Comparison of ENCODE assay signal across 2 cellular contexts in the genomic region with DNA sequence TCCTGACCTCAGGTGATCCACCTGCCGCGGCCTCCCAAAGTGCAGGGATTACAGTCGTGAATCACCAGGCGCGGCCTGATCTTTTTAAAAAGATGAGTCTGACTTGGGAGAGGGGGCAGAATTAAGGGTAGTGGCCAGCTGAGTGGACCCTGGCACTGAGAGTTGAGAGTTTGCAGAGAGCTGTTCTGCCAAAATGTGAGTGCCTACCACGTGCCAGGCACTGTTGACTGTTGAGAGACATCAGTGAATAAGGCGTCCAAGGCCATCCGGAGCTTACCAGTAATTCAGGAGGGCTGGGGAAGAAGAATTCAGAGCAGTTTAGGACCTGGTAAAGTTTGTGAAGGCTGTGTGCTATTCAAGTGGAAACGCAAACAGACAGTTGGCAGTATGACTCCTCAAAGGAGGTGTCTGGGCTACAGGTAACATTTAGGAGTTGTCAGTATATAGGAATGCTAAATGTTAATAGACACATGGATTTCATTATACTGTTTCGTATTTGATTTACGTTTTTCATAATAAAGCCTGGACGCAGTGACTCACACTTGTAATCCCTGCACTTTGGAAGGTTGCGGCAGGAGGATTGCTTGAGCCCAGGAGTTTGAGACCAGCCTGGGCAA.
A peak's percentile ranks its signal among the peaks of the same experiment; 100 is the strongest.
TF ChIP-seq lines count a peak whose summit lies in the region.

No MANE protein-coding gene starts in this region.

TF ChIP-seq in K562, 482 proteins besides CTCF, POLR2A, EP300 and RAD21:
- TF ChIP-seq NCOA2 (IDR thresholded peaks at IDR 0.05; ENCODE audit: partially characterized antibody in 2 of 2) (no peak), MEF2A (IDR thresholded peaks at IDR 0.05; ENCODE audit: control insufficient read depth, low read depth, low read length) (no peak), MED1 (CRISPR knock-in tag; IDR thresholded peaks at IDR 0.05; ENCODE audit: borderline replicate concordance) (no peak), MAFF (IDR thresholded peaks at IDR 0.05; ENCODE audit: low read length) (no peak), CBX3 (IDR thresholded peaks at IDR 0.05; ENCODE audit: borderline replicate concordance in 1 of 2, low read length in 2 of 2) (no peak), PCBP1 (IDR thresholded peaks at IDR 0.05; ENCODE audit: low read depth, low read length, poor library complexity, severe bottlenecking) (no peak), ZNF124 (CRISPR knock-in tag; IDR thresholded peaks at IDR 0.05) (no peak), NR2C2 (CRISPR knock-in tag; IDR thresholded peaks at IDR 0.05) (no peak), NR2C2 (tag; IDR thresholded peaks at IDR 0.05) (no peak), POLR2H (tag; IDR thresholded peaks at IDR 0.05; ENCODE audit: low read depth) (no peak), PYGO2 (tag; IDR thresholded peaks at IDR 0.05) (no peak)
- TF ChIP-seq, protein P1, sequence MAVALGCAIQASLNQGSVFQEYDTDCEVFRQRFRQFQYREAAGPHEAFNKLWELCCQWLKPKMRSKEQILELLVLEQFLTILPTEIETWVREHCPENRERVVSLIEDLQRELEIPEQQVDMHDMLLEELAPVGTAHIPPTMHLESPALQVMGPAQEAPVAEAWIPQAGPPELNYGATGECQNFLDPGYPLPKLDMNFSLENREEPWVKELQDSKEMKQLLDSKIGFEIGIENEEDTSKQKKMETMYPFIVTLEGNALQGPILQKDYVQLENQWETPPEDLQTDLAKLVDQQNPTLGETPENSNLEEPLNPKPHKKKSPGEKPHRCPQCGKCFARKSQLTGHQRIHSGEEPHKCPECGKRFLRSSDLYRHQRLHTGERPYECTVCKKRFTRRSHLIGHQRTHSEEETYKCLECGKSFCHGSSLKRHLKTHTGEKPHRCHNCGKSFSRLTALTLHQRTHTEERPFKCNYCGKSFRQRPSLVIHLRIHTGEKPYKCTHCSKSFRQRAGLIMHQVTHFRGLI (CRISPR knock-in tag; IDR thresholded peaks at IDR 0.05), result no peak

TF ChIP-seq in liver, 16 proteins besides CTCF, POLR2A, EP300 and RAD21:
- TF ChIP-seq SP1 (IDR thresholded peaks at IDR 0.05) (peak; percentile 70), NR2F2 (IDR thresholded peaks at IDR 0.05) (no peak), HNF4G (IDR thresholded peaks at IDR 0.05) (peak; percentile 16), RXRA (IDR thresholded peaks at IDR 0.05) (peak; percentile 54 to 56), HNF4A (conservative IDR thresholded peaks at IDR 0.05) (peak; percentile 60 to 72)
